Comparison of ENCODE assay signal across 25 cellular contexts in the genomic region with DNA sequence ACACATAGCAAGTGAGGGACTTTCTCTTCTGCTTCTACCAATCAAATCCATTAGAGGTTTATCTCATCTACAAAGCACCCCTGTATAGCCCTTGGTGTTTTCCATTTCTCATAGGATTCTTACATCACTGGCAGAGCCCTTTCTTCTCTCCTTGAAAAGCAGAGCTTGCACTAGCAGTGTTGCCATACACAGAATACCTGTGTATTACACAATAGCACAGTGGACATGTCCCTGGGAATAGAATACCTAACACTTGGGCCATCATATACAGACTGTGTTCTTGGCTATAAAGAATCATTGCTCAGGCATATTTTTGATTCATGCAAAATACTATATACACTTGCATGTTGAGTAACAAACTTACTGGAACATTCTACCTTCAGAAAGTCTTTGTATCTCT.
"Had no signal": no experiment of that assay in that cellular context is flagged by ENCODE, and none has a peak within 500 bp of the region (broad histone marks: within the 10 kb centered on the region; RNA-seq: fewer than 3 reads in every experiment).

No MANE protein-coding gene starts in this region.

- H3K4me3 Mint-ChIP-seq: dendritic cell treated with granulocyte-macrophage colony-stimulating factor and Interleukin-4, amounts not matched to agents 40 ng/mL and 50 ng/mL, for 4 days; effector memory CD8-positive, alpha-beta T cell; endodermal cell; mesothelial cell of epicardium had no signal

- H3K27me3 Mint-ChIP-seq: dendritic cell treated with granulocyte-macrophage colony-stimulating factor and Interleukin-4, amounts not matched to agents 40 ng/mL and 50 ng/mL, for 4 days; effector memory CD8-positive, alpha-beta T cell; naive B cell had no signal

- H3K4me1 ChIP-seq: colonic mucosa, esophagus squamous epithelium, gastrocnemius medialis, heart right ventricle, left lung, lower lobe of right lung had no signal

- H3K36me3 ChIP-seq: colonic mucosa, esophagus squamous epithelium, gastrocnemius medialis, heart right ventricle, left lung, lower lobe of right lung had no signal

- H3K27me3 ChIP-seq: colonic mucosa, esophagus squamous epithelium, heart right ventricle, left lung had no signal

- H3K4me3 ChIP-seq: colonic mucosa, esophagus squamous epithelium, gastrocnemius medialis, heart right ventricle, left lung, lower lobe of right lung, mucosa of descending colon had no signal

- H3K9me3 ChIP-seq: colonic mucosa, esophagus squamous epithelium, gastrocnemius medialis had no signal

- ATAC-seq: effector memory CD8-positive, alpha-beta T cell; esophagus mucosa; gastrocnemius medialis; heart right ventricle; left cardiac atrium; left lung; left ventricle myocardium superior; lower lobe of right lung; mucosa of descending colon had no signal

- H3K27ac Mint-ChIP-seq: dendritic cell treated with granulocyte-macrophage colony-stimulating factor and Interleukin-4, amounts not matched to agents 40 ng/mL and 50 ng/mL, for 4 days; effector memory CD8-positive, alpha-beta T cell; endodermal cell; mesothelial cell of epicardium had no signal

- H3K27ac ChIP-seq: colonic mucosa, epithelial cell of prostate, esophagus squamous epithelium, gastrocnemius medialis, heart right ventricle, left lung, lower lobe of right lung had no signal

- H3K4me1 Mint-ChIP-seq: endodermal cell had no signal

- DNase-seq: colonic mucosa; cortex of kidney; effector CD8-positive, alpha-beta T cell; effector memory CD8-positive, alpha-beta T cell; endodermal cell; erythroblast; esophagus squamous epithelium; foreskin fibroblast; foreskin melanocyte; gastrocnemius medialis; glutamatergic neuron; head of caudate nucleus; heart right ventricle; hippocampal formation; left cardiac atrium; left lung; left ventricle myocardium superior; lower lobe of right lung; mesenchymal stem cell; mucosa of descending colon; naive B cell had no signal
